In genomic region chr12:65823481-65824313, GRCh38 we compare ENCODE assay signal across 7 cellular contexts. TPM values are rescaled to one million over a fixed set of nuclear protein-coding genes. Genes with fewer than 3 reads are reported as not detected.
DNase-seq lines count a peak whose midpoint lies in the region; ATAC-seq and TF ChIP-seq lines count a peak whose summit lies in the region.

No MANE protein-coding gene starts in this region.

- no peak overlapping the region for H3K27ac ChIP-seq in KMS-11
- H3K27ac ChIP-seq in gastrocnemius medialis = no peak overlapping the region

- in situ Hi-C loops in gastrocnemius medialis (cut with MboI; ENCODE audit: low sequenced_read_pairs in 4 of 4) = no loop called here

- H3K4me2 ChIP-seq in KMS-11 = peak overlapping the region; percentile 88

- no peaks in the 10 kb centered on the region for H3K9me3 ChIP-seq in gastrocnemius medialis

- H3K4me3 ChIP-seq in KMS-11 (IDR thresholded peaks at IDR 0.05; ENCODE audit: insufficient read depth, low read depth, low read length) (no peak overlapping the region), gastrocnemius medialis (peak overlapping the region; percentile 54 to 73 (median 54))

- no peak for TF ChIP-seq POLR2A in gastrocnemius medialis (IDR thresholded peaks at IDR 0.05)

- H3K27me3 ChIP-seq in KMS-11 (ENCODE audit: insufficient read depth, low read depth) = no peaks in the 10 kb centered on the region
- H3K27me3 ChIP-seq in gastrocnemius medialis = peaks cover 76 to 90% (median 87%) of the 10 kb centered on the region in 3 donors

- H2AFZ ChIP-seq in KMS-11 (ENCODE audit: low read depth) = peak overlapping the region; percentile 99

- H3K79me2 ChIP-seq in KMS-11 (ENCODE audit: insufficient read depth, low read depth) = no peaks in the 10 kb centered on the region

- H4K20me1 ChIP-seq in KMS-11 (ENCODE audit: insufficient read depth) = no peaks in the 10 kb centered on the region

- H3K9ac ChIP-seq in KMS-11 = peak overlapping the region; percentile 46; the same call in 1 of the 2 replicates

- intact Hi-C loops in gastrocnemius medialis (cut with DNase I; ENCODE audit: low total_unique reads) = loop anchor here (10.0 kb wide), 1 partner anchor 61 kb away; no protein-coding TSS in a partner anchor

- H3K4me1 ChIP-seq in KMS-11 (ENCODE audit: low read depth, poor library complexity, severe bottlenecking) (peaks cover 6% of the 10 kb centered on the region), gastrocnemius medialis (peaks cover 18 to 23% of the 10 kb centered on the region in 2 donors)

- H3K36me3 ChIP-seq in KMS-11 (ENCODE audit: insufficient read depth) (no peaks in the 10 kb centered on the region), gastrocnemius medialis (no peaks in the 10 kb centered on the region)

- peak in 1 of 2 donors; percentile 30 for ATAC-seq in gastrocnemius medialis
- ATAC-seq in HG03442 (IDR thresholded peaks at IDR 0.05; ENCODE audit: unreplicated experiment) = no peak
- no peak for ATAC-seq in HG03159 (IDR thresholded peaks at IDR 0.05; ENCODE audit: unreplicated experiment)

- DNase-seq in GM03348 (ENCODE audit: low spot score) (peak; percentile 82), amniotic epithelial cell (ENCODE audit: low read depth) (peak; percentile 48), iPS DF 19.7 (ENCODE audit: low read depth, low spot score) (peak; percentile 25), gastrocnemius medialis (no peak)

- TF ChIP-seq CTCF in KMS-11 (conservative IDR thresholded peaks at IDR 0.05; ENCODE audit: low read depth, low read length) = no peak
- no peak for TF ChIP-seq CTCF in gastrocnemius medialis (IDR thresholded peaks at IDR 0.05 in 4 of 5, conservative IDR thresholded peaks at IDR 0.05 in 1 of 5)

RNA-seq across cellular contexts. Expression of gene HMGA2, which starts 0.6 kb away (rescaled TPM):
- under 1 TPM in 1 of 4 donors, not detected in 3; 0.07 TPM for total RNA-seq in gastrocnemius medialis

Comparison
In these comparisons a context has a peak if more than half of its experiments do, and no peak if none do; other contexts are left out.
1. DNase-seq: peak in GM03348 (single experiment), amniotic epithelial cell (single experiment) and iPS DF 19.7 (single experiment); none in gastrocnemius medialis (0 of 2).